1 cellular context compared by ENCODE assay signal in genomic region chr7:123625254-123625653, GRCh38.
TF ChIP-seq lines count a peak whose summit lies in the region.

No MANE protein-coding gene starts in this region.

TF ChIP-seq in HepG2, 621 proteins besides CTCF, POLR2A, EP300 and RAD21:
- TF ChIP-seq ATF7 (IDR thresholded peaks at IDR 0.05) (0 out of 2 replicates have a peak, but pooled peaks have one; percentile 22), ATF7 (CRISPR knock-in tag; IDR thresholded peaks at IDR 0.05) (no peak), CEBPB (IDR thresholded peaks at IDR 0.05; ENCODE audit: borderline replicate concordance, low read depth, low read length) (0 out of 2 replicates have a peak, but pooled peaks have one; percentile 40), ZHX1 (CRISPR knock-in tag; IDR thresholded peaks at IDR 0.05; ENCODE audit: low read depth) (no peak), KLF12 (CRISPR knock-in tag; IDR thresholded peaks at IDR 0.05; ENCODE audit: borderline replicate concordance) (no peak)
